1 cellular context compared by ENCODE assay signal in the genomic region with DNA sequence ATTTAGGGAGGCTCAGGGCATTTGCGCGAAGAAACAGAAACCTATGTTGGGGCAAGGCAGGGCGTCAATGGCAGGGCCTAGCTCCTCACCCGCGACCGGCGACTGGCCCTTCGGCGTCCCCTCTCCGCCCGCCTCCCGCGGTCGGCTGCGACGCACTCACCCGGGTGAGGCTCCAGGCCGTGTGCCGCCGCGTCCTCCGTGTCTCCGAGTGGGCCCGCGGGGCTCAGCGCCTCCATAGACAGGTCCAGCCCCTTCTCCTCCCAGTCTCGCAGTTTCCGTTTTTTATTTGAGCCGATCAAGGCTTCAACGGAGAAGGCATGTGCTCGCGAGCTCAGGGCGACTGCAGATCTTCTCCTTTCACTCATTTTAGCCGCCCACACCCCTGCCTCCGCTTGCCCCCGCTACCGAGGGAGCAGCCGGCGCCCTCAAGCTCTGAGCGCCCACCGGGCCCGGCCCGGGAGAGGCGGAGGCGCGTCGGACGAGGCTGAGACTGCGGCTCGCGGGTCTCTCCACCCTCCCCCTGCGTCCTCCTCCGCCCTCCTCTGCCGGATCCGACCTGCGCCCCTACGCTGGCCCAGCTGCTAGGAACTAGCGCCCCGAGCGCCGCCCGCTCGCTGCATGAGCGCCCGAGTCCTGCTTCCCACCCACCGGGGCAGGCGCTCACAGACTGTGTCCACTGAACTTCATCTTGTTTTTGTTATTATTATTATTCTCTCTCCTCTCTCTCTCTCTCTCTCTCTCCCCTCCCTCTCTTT.
TF ChIP-seq lines count a peak whose summit lies in the region.

No MANE protein-coding gene starts in this region.

TF ChIP-seq in GM12878, 131 proteins besides CTCF, POLR2A, EP300 and RAD21 (continued from another document):
- TF ChIP-seq, protein P1, sequence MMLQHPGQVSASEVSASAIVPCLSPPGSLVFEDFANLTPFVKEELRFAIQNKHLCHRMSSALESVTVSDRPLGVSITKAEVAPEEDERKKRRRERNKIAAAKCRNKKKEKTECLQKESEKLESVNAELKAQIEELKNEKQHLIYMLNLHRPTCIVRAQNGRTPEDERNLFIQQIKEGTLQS (IDR thresholded peaks at IDR 0.05; ENCODE audit: borderline replicate concordance, extremely low read depth, low read depth, low read length): no peak
- TF ChIP-seq TBL1XR1 (IDR thresholded peaks at IDR 0.05; ENCODE audit: low read depth, low read length): no peak
- TF ChIP-seq PAX5 (IDR thresholded peaks at IDR 0.05; ENCODE audit: borderline replicate concordance, low read depth, low read length): no peak
- TF ChIP-seq KDM1A (IDR thresholded peaks at IDR 0.05; ENCODE audit: borderline replicate concordance): no peak
- TF ChIP-seq, protein P2, sequence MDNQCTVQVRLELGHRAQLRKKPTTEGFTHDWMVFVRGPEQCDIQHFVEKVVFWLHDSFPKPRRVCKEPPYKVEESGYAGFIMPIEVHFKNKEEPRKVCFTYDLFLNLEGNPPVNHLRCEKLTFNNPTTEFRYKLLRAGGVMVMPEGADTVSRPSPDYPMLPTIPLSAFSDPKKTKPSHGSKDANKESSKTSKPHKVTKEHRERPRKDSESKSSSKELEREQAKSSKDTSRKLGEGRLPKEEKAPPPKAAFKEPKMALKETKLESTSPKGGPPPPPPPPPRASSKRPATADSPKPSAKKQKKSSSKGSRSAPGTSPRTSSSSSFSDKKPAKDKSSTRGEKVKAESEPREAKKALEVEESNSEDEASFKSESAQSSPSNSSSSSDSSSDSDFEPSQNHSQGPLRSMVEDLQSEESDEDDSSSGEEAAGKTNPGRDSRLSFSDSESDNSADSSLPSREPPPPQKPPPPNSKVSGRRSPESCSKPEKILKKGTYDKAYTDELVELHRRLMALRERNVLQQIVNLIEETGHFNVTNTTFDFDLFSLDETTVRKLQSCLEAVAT (IDR thresholded peaks at IDR 0.05): no peak
- TF ChIP-seq ZNF384 (IDR thresholded peaks at IDR 0.05; ENCODE audit: borderline replicate concordance, low read depth, low read length): no peak
- no peak for TF ChIP-seq TARDBP (IDR thresholded peaks at IDR 0.05; ENCODE audit: borderline replicate concordance)
- TF ChIP-seq, protein P3, sequence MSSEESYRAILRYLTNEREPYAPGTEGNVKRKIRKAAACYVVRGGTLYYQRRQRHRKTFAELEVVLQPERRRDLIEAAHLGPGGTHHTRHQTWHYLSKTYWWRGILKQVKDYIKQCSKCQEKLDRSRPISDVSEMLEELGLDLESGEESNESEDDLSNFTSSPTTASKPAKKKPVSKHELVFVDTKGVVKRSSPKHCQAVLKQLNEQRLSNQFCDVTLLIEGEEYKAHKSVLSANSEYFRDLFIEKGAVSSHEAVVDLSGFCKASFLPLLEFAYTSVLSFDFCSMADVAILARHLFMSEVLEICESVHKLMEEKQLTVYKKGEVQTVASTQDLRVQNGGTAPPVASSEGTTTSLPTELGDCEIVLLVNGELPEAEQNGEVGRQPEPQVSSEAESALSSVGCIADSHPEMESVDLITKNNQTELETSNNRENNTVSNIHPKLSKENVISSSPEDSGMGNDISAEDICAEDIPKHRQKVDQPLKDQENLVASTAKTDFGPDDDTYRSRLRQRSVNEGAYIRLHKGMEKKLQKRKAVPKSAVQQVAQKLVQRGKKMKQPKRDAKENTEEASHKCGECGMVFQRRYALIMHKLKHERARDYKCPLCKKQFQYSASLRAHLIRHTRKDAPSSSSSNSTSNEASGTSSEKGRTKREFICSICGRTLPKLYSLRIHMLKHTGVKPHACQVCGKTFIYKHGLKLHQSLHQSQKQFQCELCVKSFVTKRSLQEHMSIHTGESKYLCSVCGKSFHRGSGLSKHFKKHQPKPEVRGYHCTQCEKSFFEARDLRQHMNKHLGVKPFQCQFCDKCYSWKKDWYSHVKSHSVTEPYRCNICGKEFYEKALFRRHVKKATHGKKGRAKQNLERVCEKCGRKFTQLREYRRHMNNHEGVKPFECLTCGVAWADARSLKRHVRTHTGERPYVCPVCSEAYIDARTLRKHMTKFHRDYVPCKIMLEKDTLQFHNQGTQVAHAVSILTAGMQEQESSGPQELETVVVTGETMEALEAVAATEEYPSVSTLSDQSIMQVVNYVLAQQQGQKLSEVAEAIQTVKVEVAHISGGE (CRISPR knock-in tag; IDR thresholded peaks at IDR 0.05): no peak
